ENCODE assay signal across 8 cellular contexts in genomic region chr13:111184685-111185401, GRCh38.
DNase-seq lines count a peak whose midpoint lies in the region; ATAC-seq and TF ChIP-seq lines count a peak whose summit lies in the region.

No MANE protein-coding gene starts in this region.

- no peak overlapping the region for H2BK5ac ChIP-seq in mesendoderm (ENCODE audit: low read length)

- intact Hi-C loops in Right ventricle myocardium inferior (cut with DNase I) (no loop called here), cardiac septum (cut with DNase I) (no loop called here), stomach (cut with DNase I; ENCODE audit: low total_unique reads) (no loop called here)

- H3K4ac ChIP-seq in mesendoderm (ENCODE audit: low read depth, low read length), result no peak overlapping the region

- H3K36me3 ChIP-seq in SJCRH30 (no peaks in the 10 kb centered on the region; the same call in 1 of the 2 replicates), stomach (peaks cover 0 to 8% (median 1%) of the 10 kb centered on the region in 4 donors), mesendoderm (ENCODE audit: control insufficient read depth, insufficient read depth, low read length) (no peaks in the 10 kb centered on the region)

- H3K4me3 ChIP-seq in SJCRH30 (peak overlapping the region; percentile 24; the same call in 1 of the 2 replicates), stomach (no peak overlapping the region), mesendoderm (ENCODE audit: low read length) (no peak overlapping the region)

- ATAC-seq in Right ventricle myocardium inferior (peak; percentile 80), HG02970 (IDR thresholded peaks at IDR 0.05; ENCODE audit: low FRiP score, unreplicated experiment) (peak; percentile 85)

- H2AK5ac ChIP-seq in mesendoderm (ENCODE audit: low read length), result no peak overlapping the region

- H3K9me3 ChIP-seq in SJCRH30 (replicated peaks), result no peaks in the 10 kb centered on the region
- no peaks in the 10 kb centered on the region for H3K9me3 ChIP-seq in stomach

- H3K4me2 ChIP-seq in mesendoderm (ENCODE audit: low read length), result no peak overlapping the region

- no peak overlapping the region for H4K5ac ChIP-seq in mesendoderm (ENCODE audit: low read length)

- H2BK15ac ChIP-seq in mesendoderm (replicated peaks; ENCODE audit: low read depth), result no peak overlapping the region

- H3K27ac ChIP-seq in SJCRH30, result peak overlapping the region; percentile 54
- H3K27ac ChIP-seq in stomach, result peak overlapping the region in 4 of 5 donors; percentile 27 to 69 (median 42)
- no peak overlapping the region for H3K27ac ChIP-seq in mesendoderm (ENCODE audit: low read depth, low read length)

- H3K4me1 ChIP-seq in SJCRH30, result peaks cover 35% of the 10 kb centered on the region
- H3K4me1 ChIP-seq in stomach, result peaks cover 24 to 68% (median 45%) of the 10 kb centered on the region in 4 donors
- no peaks in the 10 kb centered on the region for H3K4me1 ChIP-seq in mesendoderm (ENCODE audit: control insufficient read depth, low read depth, low read length)

- H2BK120ac ChIP-seq in mesendoderm (ENCODE audit: low read depth, low read length), result no peak overlapping the region

- DNase-seq in Right ventricle myocardium inferior (ENCODE audit: missing footprints) (no peak), cardiac septum (ENCODE audit: low spot score) (no peak), SJCRH30 (peak; percentile 75 to 89), fibroblast of peridontal ligament (ENCODE audit: extremely low read depth) (peak; percentile 52), stomach (no peak), NK-92 (lab: John Stamatoyannopoulos, UW; ENCODE audit: unreplicated experiment) (no peak), mesendoderm (no peak)

- H3K79me2 ChIP-seq in mesendoderm (ENCODE audit: control insufficient read depth, insufficient read depth, low read length), result peaks cover 62% of the 10 kb centered on the region

- H3K79me1 ChIP-seq in mesendoderm (ENCODE audit: low read length), result peaks cover 35% of the 10 kb centered on the region

- no peak overlapping the region for H3K18ac ChIP-seq in mesendoderm (ENCODE audit: low read length)

- TF ChIP-seq POLR2A in stomach (IDR thresholded peaks at IDR 0.05), result no peak

- TF ChIP-seq EP300 in stomach (IDR thresholded peaks at IDR 0.05), result no peak

- no peak overlapping the region for H3K23ac ChIP-seq in mesendoderm (ENCODE audit: low read length)

- WGBS in stomach, 5 donors, result 50 to 74% (median 68%) methylated on average over 14 to 15 of the region's 15 CpGs
- WGBS in mesendoderm (ENCODE audit: extremely low coverage, insufficient coverage, low lambda C conversion rate), result no CpG with 5 or more reads among the region's 15 CpGs

- no peak overlapping the region for H3K9ac ChIP-seq in mesendoderm (ENCODE audit: low read length)

- no peak for TF ChIP-seq CTCF in stomach (IDR thresholded peaks at IDR 0.05)

- H4K8ac ChIP-seq in mesendoderm (ENCODE audit: low read depth, low read length), result no peak overlapping the region

- H3K56ac ChIP-seq in mesendoderm (ENCODE audit: low read length), result no peak overlapping the region

- H3K27me3 ChIP-seq in SJCRH30 (no peaks in the 10 kb centered on the region), stomach (no peaks in the 10 kb centered on the region), mesendoderm (ENCODE audit: insufficient read depth, low read length, poor library complexity) (no peaks in the 10 kb centered on the region)

Comparison
In these comparisons a context has a peak if more than half of its experiments do, and no peak if none do; other contexts are left out.
1. DNase-seq: peak in SJCRH30 (2 of 2) and fibroblast of peridontal ligament (single experiment); none in Right ventricle myocardium inferior (single experiment), cardiac septum (single experiment), stomach (single experiment), NK-92 (single experiment) and mesendoderm (single experiment).